ENCODE assay signal across 8 cellular contexts in the genomic region with DNA sequence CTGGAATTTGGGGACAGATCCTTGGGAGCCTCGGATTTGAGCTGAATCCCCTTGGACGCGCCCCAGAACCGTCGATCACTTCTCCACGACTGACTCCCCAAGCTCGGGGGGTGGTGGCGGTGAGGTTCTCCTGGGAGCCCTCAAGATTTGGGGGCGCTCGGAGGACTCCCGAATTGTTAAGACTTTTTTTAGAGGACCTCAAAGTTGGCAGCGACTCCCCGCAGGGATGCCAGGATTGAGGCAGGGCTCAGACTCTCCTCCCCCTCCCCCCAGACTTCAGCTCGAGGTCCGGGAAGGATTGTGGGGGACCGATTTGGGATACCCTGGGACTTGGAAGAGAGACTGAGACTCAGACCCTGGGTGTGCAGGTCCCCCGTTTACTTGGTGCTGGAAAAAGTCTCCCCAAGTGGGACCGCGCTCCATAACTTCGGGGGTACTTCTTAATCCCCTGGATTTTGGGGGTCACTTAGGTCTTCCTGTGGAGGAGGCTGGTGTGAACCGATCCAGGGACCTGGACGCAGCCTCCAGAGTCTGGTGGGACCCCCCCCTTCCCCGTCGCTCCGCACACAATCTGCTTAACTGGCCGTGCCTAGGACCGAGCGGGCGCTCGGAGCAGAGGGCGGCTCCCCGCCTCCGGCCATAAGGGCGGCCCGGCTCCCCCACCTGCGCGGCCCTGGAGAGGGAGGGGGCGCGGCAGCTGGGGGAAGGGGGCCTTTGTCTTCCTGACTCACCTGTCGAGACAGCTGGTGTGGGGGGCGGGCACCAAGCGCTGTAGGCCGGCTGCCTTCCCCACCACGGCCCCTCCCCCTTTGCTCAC. TPM values are rescaled to one million over a fixed set of nuclear protein-coding genes. Genes with fewer than 3 reads are reported as not detected.
DNase-seq lines count a peak whose midpoint lies in the region; ATAC-seq and TF ChIP-seq lines count a peak whose summit lies in the region.

No MANE protein-coding gene starts in this region.

- intact Hi-C loops in stomach (cut with DNase I; ENCODE audit: low total_unique reads) = no loop called here

- in situ Hi-C loops in GM23248 (cut with MboI) = no loop called here

- peaks cover 58% of the 10 kb centered on the region for H3K79me2 ChIP-seq in GM23248 (ENCODE audit: insufficient read depth)

- TF ChIP-seq RAD21 in liver (IDR thresholded peaks at IDR 0.05) = no peak

- H3K36me3 Mint-ChIP-seq in T-cell = no peaks in the 10 kb centered on the region
- H3K36me3 Mint-ChIP-seq in chondrocyte (ENCODE audit: low read depth) = peaks cover 2% of the 10 kb centered on the region

- no peaks in the 10 kb centered on the region for H4K20me1 ChIP-seq in GM23248 (ENCODE audit: insufficient read depth)

- H3K4me3 ChIP-seq in GM23248 (peak overlapping the region; percentile 99), liver (ENCODE audit: low read depth in 1 of 3, low read length in 3 of 3) (peak overlapping the region; percentile 79 to 96 (median 95)), stomach (peak overlapping the region; percentile 88 to 98 (median 92))

- H3K9me3 ChIP-seq in GM23248 (ENCODE audit: low read depth) (no peaks in the 10 kb centered on the region), liver (ENCODE audit: control insufficient read depth in 4 of 4, low read length in 3 of 4) (no peaks in the 10 kb centered on the region), stomach (no peaks in the 10 kb centered on the region)

- peak overlapping the region; percentile 82 for H3K27ac ChIP-seq in 22Rv1
- H3K27ac ChIP-seq in GM23248 = peak overlapping the region; percentile 72
- H3K27ac ChIP-seq in liver (ENCODE audit: low read depth in 1 of 2, low read length in 2 of 2) = peak overlapping the region; percentile 88 to 89
- H3K27ac ChIP-seq in stomach = peak overlapping the region; percentile 91 to 97 (median 96)

- no peak for TF ChIP-seq EP300 in stomach (IDR thresholded peaks at IDR 0.05)

- peak overlapping the region; percentile 88 for H2AFZ ChIP-seq in GM23248

- 1 to 2% methylated on average over 31 to 41 of the region's 44 CpGs for WGBS in GM23248 (ENCODE audit: low coverage in 1 of 2, low lambda C conversion rate in 2 of 2, missing lambda C conversion rate in 2 of 2), 2 experiments
- WGBS in liver = under 1% methylated on average over 44 of the region's 44 CpGs
- 0 to 1% (median 0%) methylated on average over 18 to 44 of the region's 44 CpGs for WGBS in stomach, 5 donors

- peaks cover 16% of the 10 kb centered on the region for H3F3A ChIP-seq in GM23248 (ENCODE audit: insufficient read depth)

- ATAC-seq in T-cell (replicated peaks in 1 of 4) (no peak), GM21528 (IDR thresholded peaks at IDR 0.05; ENCODE audit: low FRiP score, unreplicated experiment) (no peak)

- no peaks in the 10 kb centered on the region for H3K27me3 Mint-ChIP-seq in T-cell
- no peaks in the 10 kb centered on the region for H3K27me3 Mint-ChIP-seq in chondrocyte (ENCODE audit: low read depth)

- H3K27me3 ChIP-seq in GM23248 (replicated peaks; ENCODE audit: insufficient read depth) (no peaks in the 10 kb centered on the region), liver (ENCODE audit: control insufficient read depth in 4 of 4, insufficient read depth in 4 of 4, low read length in 3 of 4) (no peaks in the 10 kb centered on the region), stomach (no peaks in the 10 kb centered on the region)

- no peak for TF ChIP-seq POLR2A in stomach (IDR thresholded peaks at IDR 0.05)

- H3K9me2 ChIP-seq in GM23248 (ENCODE audit: insufficient read depth) = no peaks in the 10 kb centered on the region

- H3K4me3 Mint-ChIP-seq in T-cell (peak overlapping the region; percentile 86 to 90 (median 89)), chondrocyte (ENCODE audit: unreplicated experiment) (peak overlapping the region; percentile 96)

- H3K4me1 ChIP-seq in GM23248 (ENCODE audit: insufficient read depth) (peaks cover 15% of the 10 kb centered on the region), liver (ENCODE audit: control insufficient read depth in 4 of 4, insufficient read depth in 4 of 4, low read length in 3 of 4) (peaks cover 1 to 31% (median 16%) of the 10 kb centered on the region in 4 donors), stomach (peaks cover 43 to 57% (median 52%) of the 10 kb centered on the region in 4 donors)

- H3K9ac ChIP-seq in GM23248 = peak overlapping the region; percentile 86
- H3K9ac ChIP-seq in liver (ENCODE audit: low read depth in 1 of 2, low read length in 2 of 2) = peak overlapping the region; percentile 85 to 90

- DNase-seq in GM23248 (peak; percentile 65), T-cell (peak in 5 of 34 experiments; percentile 14 to 54 (median 34)), chondrocyte (ENCODE audit: low spot score) (no peak), stomach (peak; percentile 50), Ammon's horn (ENCODE audit: low spot score) (no peak)

- POLR2A ChIA-PET in T-cell (lab: Charles Lee) = interaction anchor here in 1 of 2 donors (0.6 kb wide), 1 partner anchor 1596 kb away, joined by 4 read pairs; no protein-coding TSS in a partner anchor

- no peak for TF ChIP-seq CTCF in 22Rv1 (IDR thresholded peaks at IDR 0.05)
- no peak for TF ChIP-seq CTCF in chondrocyte (IDR thresholded peaks at IDR 0.05)
- TF ChIP-seq CTCF in liver (IDR thresholded peaks at IDR 0.05; ENCODE audit: low read depth, low read length, missing input control) = no peak
- TF ChIP-seq CTCF in stomach (IDR thresholded peaks at IDR 0.05) = no peak

- peaks cover 47 to 54% (median 48%) of the 10 kb centered on the region in 3 donors for H3K4me1 Mint-ChIP-seq in T-cell
- peaks cover 50% of the 10 kb centered on the region for H3K4me1 Mint-ChIP-seq in chondrocyte (ENCODE audit: low read depth)

- peak overlapping the region; percentile 97 for H3K4me2 ChIP-seq in GM23248 (ENCODE audit: unreplicated experiment)

- H3K27ac Mint-ChIP-seq in T-cell = peak overlapping the region; percentile 69 to 95
- peak overlapping the region; percentile 70 for H3K27ac Mint-ChIP-seq in chondrocyte (ENCODE audit: unreplicated experiment)

- no peaks in the 10 kb centered on the region for H3K36me3 ChIP-seq in GM23248 (ENCODE audit: low read depth)
- H3K36me3 ChIP-seq in liver (ENCODE audit: control insufficient read depth in 4 of 4, insufficient read depth in 3 of 4, low read depth in 1 of 4, low read length in 3 of 4) = no peaks in the 10 kb centered on the region
- H3K36me3 ChIP-seq in stomach = peaks cover 0 to 14% (median 0%) of the 10 kb centered on the region in 4 donors

- CTCF ChIA-PET in T-cell (lab: Charles Lee) = no interaction called here

- H3K9me3 Mint-ChIP-seq in T-cell (no peaks in the 10 kb centered on the region), chondrocyte (ENCODE audit: low read depth) (no peaks in the 10 kb centered on the region)

RNA-seq across cellular contexts. Expression of a gene that starts 0.8 kb away (rescaled TPM):
- total RNA-seq in GM23248 (2014; rRNA removed; shearing (Covaris generic)) = 108 and 135 TPM in 2 replicates
- polyA plus RNA-seq in GM23248 (2016; fragmentation: Nextera tagmentation; extraction: Ambion mirVana) (31.9 and 32.6 TPM in 2 replicates), liver (10 to 100 TPM in 1 of 2 donors, 1 to 10 TPM in 1; 7.3 to 25.3 TPM), stomach (100 to 1,000 TPM in 1 of 3 donors, 10 to 100 TPM in 2; 62.8 to 149 (median 76.0) TPM)
- total RNA-seq in T-cell (100 to 1,000 TPM in 3 of 5 donors, 10 to 100 TPM in 2; 77.4 to 113 (median 101) TPM), chondrocyte (65.6 to 145 TPM (median 142 TPM) in 3 replicates), liver (10 to 100 TPM; 20.2 to 29.1 TPM), stomach (100 to 1,000 TPM in 3 of 5 donors, 10 to 100 TPM in 2; 48.4 to 280 (median 119) TPM)

RNA-seq across cellular contexts. Expression of a gene that starts 9.8 kb away (rescaled TPM):
- total RNA-seq in GM23248 (2014; rRNA removed; shearing (Covaris generic)) = 0.32 TPM in 1 of 2 replicates, not detected in the other
- polyA plus RNA-seq in GM23248 (2016; fragmentation: Nextera tagmentation; extraction: Ambion mirVana) (0.33 and 0.63 TPM in 2 replicates), liver (under 1 TPM; 0.45 to 0.49 TPM), stomach (1 to 10 TPM; 1.9 to 5.2 (median 4.9) TPM)
- total RNA-seq in T-cell (10 to 100 TPM in 2 of 5 donors, 1 to 10 TPM in 3; 5.6 to 14.6 (median 10.0) TPM), chondrocyte (0.52 to 0.63 TPM in 2 of 3 replicates, not detected in the other), liver (1 to 10 TPM in 1 of 2 donors, under 1 TPM in 1; 0.17 to 1.5 TPM), stomach (1 to 10 TPM in 1 of 5 donors, under 1 TPM in 1, not detected in 3; 0.92 to 1.6 TPM)

RNA-seq across cellular contexts. Expression of a gene that starts 11.2 kb away (rescaled TPM):
- total RNA-seq in GM23248 (2014; rRNA removed; shearing (Covaris generic)) = 14.8 and 19.6 TPM in 2 replicates
- polyA plus RNA-seq in GM23248 (2016; fragmentation: Nextera tagmentation; extraction: Ambion mirVana) = 7.8 and 8.2 TPM in 2 replicates
- total RNA-seq in T-cell = 1 to 10 TPM; 1.7 to 2.5 (median 2.2) TPM
- total RNA-seq in chondrocyte = 11.5 to 16.0 TPM (median 13.7 TPM) in 3 replicates
- total RNA-seq in liver = 1 to 10 TPM; 1.0 to 1.6 TPM
- 1 to 10 TPM; 1.3 to 3.5 TPM for polyA plus RNA-seq in liver
- 10 to 100 TPM in 2 of 5 donors, 1 to 10 TPM in 2, not detected in 1; 2.0 to 37.3 (median 10.6) TPM for total RNA-seq in stomach
- 1 to 10 TPM; 4.7 to 9.3 (median 7.9) TPM for polyA plus RNA-seq in stomach

RNA-seq across cellular contexts. Expression of a gene that starts 40.3 kb away (rescaled TPM):
- total RNA-seq in GM23248 (2014; rRNA removed; shearing (Covaris generic)) = 11.9 and 16.1 TPM in 2 replicates
- polyA plus RNA-seq in GM23248 (2016; fragmentation: Nextera tagmentation; extraction: Ambion mirVana) (4.8 and 8.3 TPM in 2 replicates), liver (under 1 TPM; 0.18 to 0.51 TPM), stomach (10 to 100 TPM in 2 of 3 donors, 1 to 10 TPM in 1; 6.9 to 20.9 (median 11.1) TPM)
- total RNA-seq in T-cell (1,000 to 10,000 TPM in 1 of 5 donors, 100 to 1,000 TPM in 1, 10 to 100 TPM in 1, 1 to 10 TPM in 2; 6.7 to 1,173 (median 10.4) TPM), chondrocyte (25.5 to 50.9 TPM (median 43.8 TPM) in 3 replicates), liver (1 to 10 TPM in 1 of 2 donors, under 1 TPM in 1; 0.28 to 1.3 TPM), stomach (10 to 100 TPM in 2 of 5 donors, 1 to 10 TPM in 3; 1.2 to 76.8 (median 5.5) TPM)

Comparison
In these comparisons a context has a peak if more than half of its experiments do, and no peak if none do; other contexts are left out.
1. DNase-seq: peak in GM23248 (single experiment) and stomach (single experiment); none in chondrocyte (single experiment) and Ammon's horn (single experiment).
2. Peak in every context shown above with its lines, with median percentiles within 50 percentile points of each other: H3K27ac ChIP-seq and H3K4me3 ChIP-seq.